In the genomic region with DNA sequence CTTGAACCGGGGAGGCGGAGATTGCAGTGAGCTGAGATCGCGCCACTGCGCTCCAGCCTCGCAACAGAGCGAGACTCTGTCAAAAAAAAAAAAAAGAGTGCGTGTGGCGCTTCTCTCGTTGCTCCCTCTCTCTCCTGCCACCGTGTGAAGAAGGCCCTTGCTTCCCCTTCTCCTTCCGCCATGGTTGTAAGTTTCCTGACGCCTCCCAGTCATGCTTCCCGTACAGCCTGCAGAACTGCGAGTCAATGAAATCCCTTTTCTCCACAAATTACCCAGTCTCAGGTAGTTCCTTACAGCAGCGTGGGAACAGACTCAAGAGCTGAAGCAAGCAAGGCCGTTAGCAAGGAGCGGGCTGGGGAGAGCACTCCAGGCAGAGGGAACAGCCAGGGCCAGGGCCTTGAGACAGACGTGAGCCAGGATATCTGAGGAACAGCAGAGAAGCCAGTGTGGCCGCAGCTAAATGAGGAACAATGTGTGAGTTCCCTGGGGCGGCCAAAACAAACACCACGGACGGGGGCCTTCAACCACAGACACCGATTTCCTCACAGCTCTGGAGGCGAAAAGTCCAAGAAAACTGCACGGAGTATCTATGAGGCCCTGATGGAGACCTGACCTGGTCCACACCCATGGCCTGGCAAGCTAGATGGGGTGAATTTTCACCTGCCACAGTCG, we compare ENCODE assay signal across 1 cellular context.
TF ChIP-seq lines count a peak whose summit lies in the region.

No MANE protein-coding gene starts in this region.

TF ChIP-seq in HepG2, 621 proteins besides CTCF, POLR2A, EP300 and RAD21 (continued from another document):
- TF ChIP-seq, protein P1, sequence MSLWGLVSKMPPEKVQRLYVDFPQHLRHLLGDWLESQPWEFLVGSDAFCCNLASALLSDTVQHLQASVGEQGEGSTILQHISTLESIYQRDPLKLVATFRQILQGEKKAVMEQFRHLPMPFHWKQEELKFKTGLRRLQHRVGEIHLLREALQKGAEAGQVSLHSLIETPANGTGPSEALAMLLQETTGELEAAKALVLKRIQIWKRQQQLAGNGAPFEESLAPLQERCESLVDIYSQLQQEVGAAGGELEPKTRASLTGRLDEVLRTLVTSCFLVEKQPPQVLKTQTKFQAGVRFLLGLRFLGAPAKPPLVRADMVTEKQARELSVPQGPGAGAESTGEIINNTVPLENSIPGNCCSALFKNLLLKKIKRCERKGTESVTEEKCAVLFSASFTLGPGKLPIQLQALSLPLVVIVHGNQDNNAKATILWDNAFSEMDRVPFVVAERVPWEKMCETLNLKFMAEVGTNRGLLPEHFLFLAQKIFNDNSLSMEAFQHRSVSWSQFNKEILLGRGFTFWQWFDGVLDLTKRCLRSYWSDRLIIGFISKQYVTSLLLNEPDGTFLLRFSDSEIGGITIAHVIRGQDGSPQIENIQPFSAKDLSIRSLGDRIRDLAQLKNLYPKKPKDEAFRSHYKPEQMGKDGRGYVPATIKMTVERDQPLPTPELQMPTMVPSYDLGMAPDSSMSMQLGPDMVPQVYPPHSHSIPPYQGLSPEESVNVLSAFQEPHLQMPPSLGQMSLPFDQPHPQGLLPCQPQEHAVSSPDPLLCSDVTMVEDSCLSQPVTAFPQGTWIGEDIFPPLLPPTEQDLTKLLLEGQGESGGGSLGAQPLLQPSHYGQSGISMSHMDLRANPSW (CRISPR knock-in tag; IDR thresholded peaks at IDR 0.05; ENCODE audit: borderline replicate concordance): no peak
- TF ChIP-seq MIXL1 (CRISPR knock-in tag; IDR thresholded peaks at IDR 0.05) (no peak), ZNF768 (CRISPR knock-in tag; IDR thresholded peaks at IDR 0.05) (no peak)
